ENCODE assay signal across 8 cellular contexts in the genomic region with DNA sequence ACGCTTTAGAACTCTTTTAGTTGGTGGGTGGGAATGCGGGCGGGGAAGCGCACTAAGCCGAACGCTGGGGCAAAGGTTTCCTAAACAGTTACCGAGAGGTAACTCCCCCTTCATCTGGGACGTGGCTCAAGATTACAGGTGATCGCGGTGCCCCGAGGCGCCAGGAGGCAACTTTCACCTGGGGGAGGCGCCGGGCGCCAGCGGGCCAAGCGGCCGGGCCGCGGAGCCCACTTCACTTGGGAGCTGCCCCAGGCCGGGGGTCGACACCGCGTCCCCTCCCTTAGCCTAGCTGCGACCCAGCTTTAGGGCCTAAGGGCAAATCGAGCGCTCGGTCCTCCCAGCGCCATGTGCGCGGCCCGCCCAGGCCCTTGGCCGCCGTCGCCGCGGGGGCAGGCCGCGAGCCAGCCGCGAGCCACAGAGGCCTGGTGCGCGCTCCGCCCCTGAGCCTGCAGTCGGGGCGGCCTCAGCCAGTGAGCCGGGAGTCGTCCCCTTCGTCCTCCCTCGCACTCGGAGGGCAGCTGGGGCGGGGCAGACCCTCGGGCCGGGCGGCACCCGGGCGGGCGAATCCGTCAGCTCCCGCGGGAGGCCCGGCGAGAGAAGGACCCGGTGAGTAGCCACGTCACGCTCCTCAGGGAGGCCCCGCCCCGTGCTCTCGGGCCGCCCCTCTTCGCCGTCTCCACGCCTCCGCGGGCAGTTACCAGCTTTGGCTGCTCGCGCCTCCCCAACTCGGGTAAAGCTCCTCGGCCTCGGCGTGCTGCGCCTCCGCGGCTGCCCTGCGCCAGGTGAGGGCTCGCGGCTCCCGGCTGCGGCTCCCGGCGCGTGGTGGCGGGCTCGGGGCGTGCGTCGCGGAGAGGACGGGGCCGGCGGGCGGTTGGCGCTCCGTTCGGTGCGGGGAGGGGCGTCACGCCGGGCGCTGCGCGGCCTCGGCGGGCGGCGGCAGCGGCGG.
DNase-seq lines count a peak whose midpoint lies in the region; ATAC-seq lines count a peak whose summit lies in the region.

A gene (plus strand): TSS at position 693 of the 946 bp plus-strand sequence. CDS start 13,640 bp downstream, outside the sequence.

- DNase-seq in CMK (ENCODE audit: low read depth) (peak; percentile 73), HPDE6-E6E7 (ENCODE audit: extremely low spot score) (peak; percentile 92), NK-92 (lab: John Stamatoyannopoulos, UW; ENCODE audit: unreplicated experiment) (peak; percentile 20), medulla oblongata (ENCODE audit: extremely low spot score) (peak; percentile 94)
- DNase-seq in activated CD8-positive, alpha-beta memory T cell treated with anti-CD3 and anti-CD28 coated beads for 1 hour (ENCODE audit: extremely low read depth in 1 of 2, low read depth in 1 of 2) = peak; percentile 77 to 85
- peak; percentile 84 for DNase-seq in effector CD4-positive, alpha-beta T cell
- DNase-seq in stimulated activated CD4-positive, alpha-beta T cell treated with anti-CD3 and anti-CD28 coated beads, TNF-alpha, amount 100 ng/mL, for 48 hours (ENCODE audit: low read depth in 3 of 3) = peak; percentile 87 to 92 (median 88)

- peak; percentile 89 for ATAC-seq in GM19467 (IDR thresholded peaks at IDR 0.05; ENCODE audit: unreplicated experiment)

Comparison
In these comparisons a context has a peak if more than half of its experiments do, and no peak if none do; other contexts are left out.
1. Peak in every context shown above with its lines: DNase-seq and ATAC-seq.
2. DNase-seq: peak in every context shown above with its lines; median percentile 94 in medulla oblongata; 92 in HPDE6-E6E7; 88 in stimulated activated CD4-positive, alpha-beta T cell treated with anti-CD3 and anti-CD28 coated beads, TNF-alpha, amount 100 ng/mL, for 48 hours; 84 in effector CD4-positive, alpha-beta T cell; 81 in activated CD8-positive, alpha-beta memory T cell treated with anti-CD3 and anti-CD28 coated beads for 1 hour; 73 in CMK; 20 in NK-92.